In the genomic region with DNA sequence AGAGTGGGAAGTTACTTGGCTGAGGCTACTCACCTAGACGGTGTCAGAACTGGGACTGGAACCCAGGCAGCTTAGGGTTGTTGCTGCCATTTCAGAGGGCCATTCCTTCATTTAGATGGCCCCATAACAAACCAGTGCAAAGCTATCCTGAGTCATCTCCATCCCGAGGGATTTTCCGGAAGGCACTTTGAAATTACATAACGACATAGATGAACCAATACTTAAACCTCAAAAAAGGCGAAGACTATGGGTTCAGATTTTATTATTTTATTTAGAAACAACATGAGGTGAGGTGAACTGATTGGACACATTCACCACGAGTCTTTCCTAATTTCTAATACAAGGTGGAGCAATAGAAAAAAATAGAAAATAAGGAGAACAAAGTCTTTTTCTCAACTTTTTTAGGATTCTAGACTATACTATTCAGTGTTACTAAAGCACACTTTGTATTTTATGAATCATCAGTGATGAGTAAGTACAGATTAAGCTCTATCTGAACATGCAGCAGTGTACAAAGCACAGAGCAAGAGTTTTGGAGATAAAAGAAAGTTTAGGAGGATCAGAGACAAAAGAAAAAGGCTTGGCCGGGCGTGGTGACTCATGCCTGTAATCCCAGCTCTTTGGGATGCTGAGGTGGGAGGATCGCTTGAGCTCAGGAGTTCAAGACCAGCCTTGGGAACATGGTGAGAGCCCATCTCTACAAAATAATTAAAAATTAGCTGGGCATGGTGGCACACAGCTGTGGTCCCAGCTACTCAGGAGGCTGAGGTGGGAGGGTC, we compare ENCODE assay signal across 11 cellular contexts.
DNase-seq lines count a peak whose midpoint lies in the region; ATAC-seq, FAIRE-seq and TF ChIP-seq lines count a peak whose summit lies in the region.
"Had no signal": no experiment of that assay in that cellular context is flagged by ENCODE, and none has a peak within 500 bp of the region (broad histone marks: within the 10 kb centered on the region; RNA-seq: fewer than 3 reads in every experiment).

No MANE protein-coding gene starts in this region.

- peak overlapping the region; percentile 60 for H3K9ac ChIP-seq in keratinocyte (ENCODE audit: control insufficient read depth, extremely low read depth, insufficient read depth, low read length)

- H3K36me3 ChIP-seq in A673 (ENCODE audit: insufficient read depth, low read length, poor library complexity, severe bottlenecking) (no peaks in the 10 kb centered on the region), keratinocyte (ENCODE audit: control insufficient read depth in 2 of 2, extremely low read depth in 1 of 2, insufficient read depth in 2 of 2, low read length in 2 of 2) (peaks cover 0 to 2% of the 10 kb centered on the region in 2 experiments)

- DNase-seq in A673 (ENCODE audit: low spot score) (peak; percentile 70), HFFc6 (peak; percentile 83), astrocyte of the spinal cord (ENCODE audit: low read depth, low spot score) (peak; percentile 86), keratinocyte (ENCODE audit: low read depth, low spot score) (peak; percentile 56), DMS79 treated with DMSO at 0.1 percent for 48 hours (lab: John Stamatoyannopoulos, UW) (no peak), UCSD-AML1 (lab: John Stamatoyannopoulos, UW; ENCODE audit: unreplicated experiment) (no peak)
- DNase-seq: CD4-positive, alpha-beta T cell; NCI-H1105 treated with DMSO at 0.1 percent for 48 hours had no signal

- POLR2A ChIA-PET in A673 (lab: Charles Lee; ENCODE audit: low non-redundant PET), result no interaction called here

- peaks cover 9% of the 10 kb centered on the region for H3K27me3 Mint-ChIP-seq in HFFc6 (ENCODE audit: insufficient read depth)
- H3K27me3 Mint-ChIP-seq: activated naive CD8-positive, alpha-beta T cell; CD4-positive, alpha-beta T cell had no signal

- no TSS peak for BruUV-seq in A673 (replicated peaks; lab: Mats Ljungman, UMichigan)

- FAIRE-seq in keratinocyte (lab: Jason Lieb, UNC), result peak; percentile 76

- H3K27ac Mint-ChIP-seq in HFFc6, result 0 out of 2 replicates have a peak overlapping the region, but pooled peaks have one; percentile 18
- H3K27ac Mint-ChIP-seq: activated naive CD8-positive, alpha-beta T cell; CD4-positive, alpha-beta T cell had no signal

- H3K4me2 ChIP-seq in keratinocyte (ENCODE audit: control insufficient read depth, extremely low read depth, insufficient read depth, low read depth, low read length), result peak overlapping the region; percentile 60

- H3K79me2 ChIP-seq in keratinocyte (ENCODE audit: control insufficient read depth, insufficient read depth, low read length), result peaks cover 61% of the 10 kb centered on the region

- H3K27me3 ChIP-seq in A673 (replicated peaks; ENCODE audit: insufficient read depth, low read depth, low read length, poor library complexity), result no peaks in the 10 kb centered on the region
- H3K27me3 ChIP-seq in keratinocyte (ENCODE audit: control insufficient read depth, extremely low read depth, insufficient read depth, low read length), result no peaks in the 10 kb centered on the region

- H3K4me1 Mint-ChIP-seq in HFFc6 (ENCODE audit: low read depth), result peaks cover 13% of the 10 kb centered on the region

- dilution Hi-C loops in keratinocyte (cut with MboI; ENCODE audit: extremely low pct_ligation_motif_present, low sequenced_read_pairs), result no loop called here

- peaks cover 1% of the 10 kb centered on the region for H3K9me3 ChIP-seq in A673 (ENCODE audit: low read depth, low read length, poor library complexity, severe bottlenecking)
- no peaks in the 10 kb centered on the region for H3K9me3 ChIP-seq in keratinocyte (ENCODE audit: control insufficient read depth, low read depth, low read length)

- ATAC-seq in GM21381 (IDR thresholded peaks at IDR 0.05; ENCODE audit: unreplicated experiment) (no peak), GM19023 (IDR thresholded peaks at IDR 0.05; ENCODE audit: unreplicated experiment) (no peak)

- H3K27ac ChIP-seq in A673 (ENCODE audit: low read depth, low read length, poor library complexity, severe bottlenecking) (no peak overlapping the region), keratinocyte (ENCODE audit: control insufficient read depth, insufficient read depth, low read length) (peak overlapping the region; percentile 84)

- H3K36me3 Mint-ChIP-seq in HFFc6 (ENCODE audit: low read depth), result peaks cover 2% of the 10 kb centered on the region; the same call in 1 of the 2 replicates

- in situ Hi-C loops in astrocyte of the spinal cord (cut with HindIII; ENCODE audit: low sequenced_read_pairs), result no loop called here

- TF ChIP-seq CTCF in A673 (conservative IDR thresholded peaks at IDR 0.05; ENCODE audit: low read depth, low read length) (no peak), HFFc6 (IDR thresholded peaks at IDR 0.05) (no peak), astrocyte of the spinal cord (IDR thresholded peaks at IDR 0.05; ENCODE audit: low read depth, low read length) (no peak), keratinocyte (optimal IDR thresholded peaks at IDR 0.05 in 1 of 3, IDR thresholded peaks at IDR 0.05 in 1 of 3, conservative IDR thresholded peaks at IDR 0.05 in 1 of 3; ENCODE audit: extremely low read depth in 1 of 3, insufficient read depth in 2 of 3, low read length in 3 of 3) (no peak)

- intact Hi-C loops in A673 (cut with micrococcal nuclease; ENCODE audit: unreplicated experiment), result no loop called here

- CTCF ChIA-PET in A673 (lab: Charles Lee), result interaction anchor here (0.6 kb wide), 1 partner anchor 201 kb away, joined by 8 read pairs; no protein-coding TSS in a partner anchor

- no peaks in the 10 kb centered on the region for H4K20me1 ChIP-seq in keratinocyte (ENCODE audit: control insufficient read depth, extremely low read depth, insufficient read depth, low read length)

- peak overlapping the region; percentile 19 for H2AFZ ChIP-seq in keratinocyte (ENCODE audit: control insufficient read depth, low read length)

- no peak overlapping the region for H3K4me3 Mint-ChIP-seq in HFFc6
- H3K4me3 Mint-ChIP-seq: activated naive CD8-positive, alpha-beta T cell; CD4-positive, alpha-beta T cell had no signal

- H3K4me1 ChIP-seq in A673 (ENCODE audit: insufficient read depth, low read length, poor library complexity, severe bottlenecking) (peaks cover 13% of the 10 kb centered on the region), keratinocyte (ENCODE audit: control insufficient read depth, extremely low read depth, insufficient read depth, low read length) (peaks cover 25% of the 10 kb centered on the region)

- H3K9me3 Mint-ChIP-seq in HFFc6, result peaks cover 10% of the 10 kb centered on the region

- H3K4me3 ChIP-seq in A673 (ENCODE audit: low read depth, low read length, poor library complexity, severe bottlenecking) (no peak overlapping the region), astrocyte of the spinal cord (ENCODE audit: low read depth, low read length) (no peak overlapping the region), keratinocyte (ENCODE audit: control insufficient read depth in 2 of 3, extremely low read depth in 1 of 3, insufficient read depth in 2 of 3, low read depth in 1 of 3, low read length in 3 of 3) (no peak overlapping the region)

- peaks cover 2% of the 10 kb centered on the region for H3K9me1 ChIP-seq in keratinocyte (ENCODE audit: control insufficient read depth, extremely low read depth, insufficient read depth, low read length)

Comparison
In these comparisons a context has a peak if more than half of its experiments do, and no peak if none do; other contexts are left out.
1. DNase-seq: peak in A673 (single experiment), HFFc6 (single experiment), astrocyte of the spinal cord (single experiment) and keratinocyte (single experiment); none in DMS79 treated with DMSO at 0.1 percent for 48 hours (single experiment) and UCSD-AML1 (single experiment).